2 cellular contexts compared by ENCODE assay signal in genomic region chr10:132921818-132922807, GRCh38.
TF ChIP-seq lines count a peak whose summit lies in the region.

No MANE protein-coding gene starts in this region.

TF ChIP-seq in HEK293, 187 proteins besides CTCF, POLR2A, EP300 and RAD21 (continued from another document):
- no peak for TF ChIP-seq ZNF133 (tag by site-specific recombination; IDR thresholded peaks at IDR 0.05)
- TF ChIP-seq YY1 (tag by site-specific recombination; IDR thresholded peaks at IDR 0.05) = no peak
- TF ChIP-seq ZNF391 (tag by site-specific recombination; IDR thresholded peaks at IDR 0.05; ENCODE audit: borderline replicate concordance, low read depth) = no peak
- TF ChIP-seq MYNN (tag by site-specific recombination; IDR thresholded peaks at IDR 0.05; ENCODE audit: borderline replicate concordance) = no peak
- no peak for TF ChIP-seq ZNF146 (tag by site-specific recombination; IDR thresholded peaks at IDR 0.05)

TF ChIP-seq in H1, 55 proteins besides CTCF, POLR2A, EP300 and RAD21:
- no peak for TF ChIP-seq NRF1 (IDR thresholded peaks at IDR 0.05; ENCODE audit: low read depth, low read length)
- no peak for TF ChIP-seq TBP (IDR thresholded peaks at IDR 0.05; ENCODE audit: low read depth, low read length)
- no peak for TF ChIP-seq CTBP2 (IDR thresholded peaks at IDR 0.05; ENCODE audit: borderline replicate concordance, insufficient read depth, insufficient read length, low read length)
- no peak for TF ChIP-seq SP2 (IDR thresholded peaks at IDR 0.05; ENCODE audit: low read length)
- TF ChIP-seq TAF7 (optimal IDR thresholded peaks at IDR 0.05; ENCODE audit: borderline replicate concordance, low read depth, low read length) = no peak
- no peak for TF ChIP-seq CBX8 (IDR thresholded peaks at IDR 0.05; ENCODE audit: borderline replicate concordance, low read depth, low read length)
- TF ChIP-seq, protein P1, sequence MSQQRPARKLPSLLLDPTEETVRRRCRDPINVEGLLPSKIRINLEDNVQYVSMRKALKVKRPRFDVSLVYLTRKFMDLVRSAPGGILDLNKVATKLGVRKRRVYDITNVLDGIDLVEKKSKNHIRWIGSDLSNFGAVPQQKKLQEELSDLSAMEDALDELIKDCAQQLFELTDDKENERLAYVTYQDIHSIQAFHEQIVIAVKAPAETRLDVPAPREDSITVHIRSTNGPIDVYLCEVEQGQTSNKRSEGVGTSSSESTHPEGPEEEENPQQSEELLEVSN (IDR thresholded peaks at IDR 0.05) = no peak
- no peak for TF ChIP-seq HDAC6 (IDR thresholded peaks at IDR 0.05; ENCODE audit: low read depth, low read length)
- TF ChIP-seq KDM5A (IDR thresholded peaks at IDR 0.05; ENCODE audit: low read length) = no peak
- no peak for TF ChIP-seq TEAD4 (IDR thresholded peaks at IDR 0.05; ENCODE audit: low read depth, low read length)
- no peak for TF ChIP-seq ATF3 (IDR thresholded peaks at IDR 0.05; ENCODE audit: insufficient read depth, low read depth, low read length)
- TF ChIP-seq SP1 (IDR thresholded peaks at IDR 0.05; ENCODE audit: low read depth, low read length) = no peak
- TF ChIP-seq SP4 (IDR thresholded peaks at IDR 0.05; ENCODE audit: low read length) = no peak
- TF ChIP-seq SIRT6 (IDR thresholded peaks at IDR 0.05; ENCODE audit: low read length) = no peak
- TF ChIP-seq KDM4A (IDR thresholded peaks at IDR 0.05; ENCODE audit: low read depth, low read length, severe bottlenecking) = no peak
- no peak for TF ChIP-seq EGR1 (IDR thresholded peaks at IDR 0.05; ENCODE audit: borderline replicate concordance, low read depth, low read length)
- TF ChIP-seq POLR2AphosphoS5 (IDR thresholded peaks at IDR 0.05; ENCODE audit: low read depth, low read length) = no peak
- no peak for TF ChIP-seq RXRA (IDR thresholded peaks at IDR 0.05; ENCODE audit: insufficient read depth, low read depth, low read length)
- no peak for TF ChIP-seq SRF (IDR thresholded peaks at IDR 0.05; ENCODE audit: low read depth, low read length)
- TF ChIP-seq JUND (IDR thresholded peaks at IDR 0.05; ENCODE audit: low read length) = no peak
